ENCODE assay signal across 1 cellular context in genomic region chr13:90287521-90287920, GRCh38.
TF ChIP-seq lines count a peak whose summit lies in the region.

No MANE protein-coding gene starts in this region.

TF ChIP-seq in K562, 482 proteins besides CTCF, POLR2A, EP300 and RAD21 (continues in another document):
- TF ChIP-seq POLR2B (IDR thresholded peaks at IDR 0.05; ENCODE audit: low read depth, partially characterized antibody) (no peak), ZNF609 (CRISPR knock-in tag; IDR thresholded peaks at IDR 0.05; ENCODE audit: borderline replicate concordance) (no peak), RBM39 (optimal IDR thresholded peaks at IDR 0.05; ENCODE audit: low read depth, low read length) (no peak), ARHGAP35 (IDR thresholded peaks at IDR 0.05; ENCODE audit: partially characterized antibody) (no peak), TCF7L2 (IDR thresholded peaks at IDR 0.05; ENCODE audit: low read depth, low read length) (no peak), SREBF2 (CRISPR knock-in tag; IDR thresholded peaks at IDR 0.05) (no peak), SMAD1 (IDR thresholded peaks at IDR 0.05; ENCODE audit: low read depth, low read length, partially characterized antibody) (no peak), HDAC8 (tag; IDR thresholded peaks at IDR 0.05) (no peak), TEAD1 (CRISPR knock-in tag; IDR thresholded peaks at IDR 0.05) (no peak), CBFB (CRISPR knock-in tag; IDR thresholded peaks at IDR 0.05) (no peak), ZNF707 (CRISPR knock-in tag; conservative IDR thresholded peaks at IDR 0.05) (no peak), FIP1L1 (IDR thresholded peaks at IDR 0.05; ENCODE audit: low read depth, low read length, poor library complexity, severe bottlenecking) (no peak), ZSCAN32 (CRISPR knock-in tag; IDR thresholded peaks at IDR 0.05) (peak; percentile 42; the same call in 1 of the 2 replicates), GTF2A2 (tag; IDR thresholded peaks at IDR 0.05) (no peak), CEBPZ (IDR thresholded peaks at IDR 0.05; ENCODE audit: borderline replicate concordance, low read depth, low read length) (no peak), ZFP36 (IDR thresholded peaks at IDR 0.05; ENCODE audit: low read depth, low read length, partially characterized antibody) (no peak), ZFP1 (CRISPR knock-in tag; IDR thresholded peaks at IDR 0.05) (no peak), POLR2H (tag; IDR thresholded peaks at IDR 0.05; ENCODE audit: low read depth) (no peak), CLOCK (CRISPR knock-in tag; IDR thresholded peaks at IDR 0.05; ENCODE audit: borderline replicate concordance) (no peak), CREB1 (IDR thresholded peaks at IDR 0.05) (no peak), CREB1 (CRISPR knock-in tag; IDR thresholded peaks at IDR 0.05) (no peak), ZNF699 (CRISPR knock-in tag; IDR thresholded peaks at IDR 0.05; ENCODE audit: insufficient replicate concordance) (no peak), MAZ (CRISPR knock-in tag; conservative IDR thresholded peaks at IDR 0.05 in 1 of 2, IDR thresholded peaks at IDR 0.05 in 1 of 2) (0 out of 4 replicates have a peak, but pooled peaks of 1 of the 2 experiments have one; percentile 20), ZNF75A (CRISPR knock-in tag; IDR thresholded peaks at IDR 0.05) (no peak), ZNF311 (CRISPR knock-in tag; IDR thresholded peaks at IDR 0.05) (peak; percentile 81; the same call in 1 of the 2 replicates), RFX7 (CRISPR knock-in tag; IDR thresholded peaks at IDR 0.05) (no peak), SRSF7 (optimal IDR thresholded peaks at IDR 0.05; ENCODE audit: low read depth, low read length) (no peak), BRF1 (IDR thresholded peaks at IDR 0.05; ENCODE audit: borderline replicate concordance, extremely low read depth, insufficient read length) (no peak), GTF2E2 (tag; IDR thresholded peaks at IDR 0.05) (no peak), MXI1 (IDR thresholded peaks at IDR 0.05; ENCODE audit: low read depth, low read length) (no peak), SOX6 (IDR thresholded peaks at IDR 0.05) (no peak), XRCC5 (IDR thresholded peaks at IDR 0.05; ENCODE audit: low read depth, low read length) (no peak), SIN3B (IDR thresholded peaks at IDR 0.05; ENCODE audit: low read depth) (no peak), MTA3 (IDR thresholded peaks at IDR 0.05; ENCODE audit: borderline replicate concordance) (no peak), ZNF121 (CRISPR knock-in tag; conservative IDR thresholded peaks at IDR 0.05) (no peak), PBX2 (CRISPR knock-in tag; IDR thresholded peaks at IDR 0.05; ENCODE audit: low read depth) (0 out of 2 replicates have a peak, but pooled peaks have one; percentile 18), PBX2 (tag; conservative IDR thresholded peaks at IDR 0.05; ENCODE audit: low read depth) (no peak), MYNN (IDR thresholded peaks at IDR 0.05) (no peak), MYNN (CRISPR knock-in tag; IDR thresholded peaks at IDR 0.05) (no peak), SAFB2 (IDR thresholded peaks at IDR 0.05; ENCODE audit: borderline replicate concordance, low read depth, low read length, severe bottlenecking) (no peak), PML (IDR thresholded peaks at IDR 0.05; ENCODE audit: low read length) (no peak), ZNF282 (CRISPR knock-in tag; IDR thresholded peaks at IDR 0.05) (no peak), HMG20B (CRISPR knock-in tag; IDR thresholded peaks at IDR 0.05) (no peak), FOS (IDR thresholded peaks at IDR 0.05; ENCODE audit: extremely low read depth, insufficient read length) (no peak), ZKSCAN8 (CRISPR knock-in tag; IDR thresholded peaks at IDR 0.05) (no peak), E2F1 (CRISPR knock-in tag; IDR thresholded peaks at IDR 0.05) (no peak), MBD2 (IDR thresholded peaks at IDR 0.05; ENCODE audit: borderline replicate concordance, low read depth) (no peak), ZBTB1 (CRISPR knock-in tag; IDR thresholded peaks at IDR 0.05; ENCODE audit: borderline replicate concordance, low read depth) (no peak), ZNF133 (CRISPR knock-in tag; IDR thresholded peaks at IDR 0.05) (no peak), ZNF77 (CRISPR knock-in tag; IDR thresholded peaks at IDR 0.05) (no peak), NELFE (IDR thresholded peaks at IDR 0.05; ENCODE audit: insufficient read depth, insufficient read length) (no peak), ZBTB17 (CRISPR knock-in tag; IDR thresholded peaks at IDR 0.05) (no peak), SFPQ (IDR thresholded peaks at IDR 0.05; ENCODE audit: low read depth, low read length) (no peak), ZNF354B (CRISPR knock-in tag; IDR thresholded peaks at IDR 0.05) (no peak), KDM4B (IDR thresholded peaks at IDR 0.05; ENCODE audit: borderline replicate concordance in 2 of 2, low read depth in 1 of 2) (no peak), SIX5 (IDR thresholded peaks at IDR 0.05; ENCODE audit: borderline replicate concordance in 1 of 2, insufficient read depth in 1 of 2, low read depth in 1 of 2, low read length in 2 of 2) (0 out of 4 replicates have a peak, but pooled peaks of 1 of the 2 experiments have one; percentile 10)
